In genomic region chr17:32125848-32126153, GRCh38 we compare ENCODE assay signal across 33 cellular contexts. TPM values are rescaled to one million over a fixed set of nuclear protein-coding genes. Genes with fewer than 3 reads are reported as not detected.
DNase-seq lines count a peak whose midpoint lies in the region; ATAC-seq, FAIRE-seq and TF ChIP-seq lines count a peak whose summit lies in the region.
"Had no signal": no experiment of that assay in that cellular context is flagged by ENCODE, and none has a peak within 500 bp of the region (broad histone marks: within the 10 kb centered on the region; RNA-seq: fewer than 3 reads in every experiment).

No MANE protein-coding gene starts in this region.

- H2AFZ ChIP-seq in HepG2 (ENCODE audit: low read length) = no peak overlapping the region

- no peak for FAIRE-seq in HepG2 (lab: Jason Lieb, UNC)
- FAIRE-seq: keratinocyte had no signal

- TF ChIP-seq CTCF in HepG2 (CRISPR knock-in tag; IDR thresholded peaks at IDR 0.05) (no peak), right lobe of liver (IDR thresholded peaks at IDR 0.05) (no peak), liver (IDR thresholded peaks at IDR 0.05; ENCODE audit: low read depth, low read length, missing input control) (no peak), spleen (IDR thresholded peaks at IDR 0.05 in 8 of 11, conservative IDR thresholded peaks at IDR 0.05 in 3 of 11) (no peak)

- no peak overlapping the region for H3K4me3 Mint-ChIP-seq in activated CD8-positive, alpha-beta T cell treated with anti-CD3 and anti-CD28 coated beads, Interleukin-2, amount 10 ng/mL, durations not matched to agents 7 days and 5 days

- in situ Hi-C loops in HepG2 (cut with HindIII; ENCODE audit: extremely low pct_ligation_motif_present, low pct_unique_long_range_greater_than_20kb) = no loop called here

- intact Hi-C loops in HepG2 (cut with micrococcal nuclease; ENCODE audit: unreplicated experiment) = no loop called here
- intact Hi-C loops in right lobe of liver (cut with DNase I) = no loop called here
- intact Hi-C loops in spleen (cut with DNase I; ENCODE audit: low total_unique reads) = no loop called here

- H3K36me3 ChIP-seq in HepG2 (replicated peaks in 1 of 2; ENCODE audit: control insufficient read depth in 1 of 2, insufficient read depth in 2 of 2, low read length in 2 of 2) = no peaks in the 10 kb centered on the region
- H3K36me3 ChIP-seq in right lobe of liver = no peaks in the 10 kb centered on the region
- no peaks in the 10 kb centered on the region for H3K36me3 ChIP-seq in liver (ENCODE audit: control insufficient read depth in 4 of 4, insufficient read depth in 3 of 4, low read depth in 1 of 4, low read length in 3 of 4)
- no peaks in the 10 kb centered on the region; the same call in 1 of the 2 replicates for H3K36me3 ChIP-seq in MG63
- no peaks in the 10 kb centered on the region for H3K36me3 ChIP-seq in spleen
- H3K36me3 ChIP-seq: adrenal gland, BLaER1, WERI-Rb-1 had no signal

- H3K36me3 Mint-ChIP-seq in activated CD8-positive, alpha-beta T cell treated with anti-CD3 and anti-CD28 coated beads, Interleukin-2, amount 10 ng/mL, durations not matched to agents 7 days and 5 days (ENCODE audit: low read depth) = peaks cover 22% of the 10 kb centered on the region

- TF ChIP-seq RAD21 in HepG2 (CRISPR knock-in tag; IDR thresholded peaks at IDR 0.05) (no peak), liver (IDR thresholded peaks at IDR 0.05) (no peak)

- H4K20me1 ChIP-seq in HepG2 (ENCODE audit: insufficient read depth, low read length) = no peaks in the 10 kb centered on the region
- H4K20me1 ChIP-seq: BLaER1 had no signal

- no peak for TF ChIP-seq POLR2A in HepG2 (IDR thresholded peaks at IDR 0.05; ENCODE audit: insufficient read depth in 1 of 2, low read depth in 2 of 2, low read length in 2 of 2)
- no peak for TF ChIP-seq POLR2A in right lobe of liver (IDR thresholded peaks at IDR 0.05)
- no peak for TF ChIP-seq POLR2A in spleen (IDR thresholded peaks at IDR 0.05)

- peaks cover 24% of the 10 kb centered on the region for H3K4me1 ChIP-seq in HepG2 (ENCODE audit: insufficient read depth, low read length)
- H3K4me1 ChIP-seq in right lobe of liver = peaks cover 0 to 41% (median 10%) of the 10 kb centered on the region in 4 donors
- peaks cover 7 to 24% (median 20%) of the 10 kb centered on the region in 4 donors for H3K4me1 ChIP-seq in liver (ENCODE audit: control insufficient read depth in 4 of 4, insufficient read depth in 4 of 4, low read length in 3 of 4)
- H3K4me1 ChIP-seq in spleen = peaks cover 11 to 32% (median 26%) of the 10 kb centered on the region in 6 donors

- WGBS in HepG2 (ENCODE audit: low lambda C conversion rate) = 62% methylated on average over 2 of the region's 2 CpGs
- WGBS in right lobe of liver (ENCODE audit: insufficient coverage, low coverage, low lambda C conversion rate, missing lambda C conversion rate) = 86% methylated on average over 1 of the region's 2 CpGs
- over 99% methylated on average over 2 of the region's 2 CpGs for WGBS in liver
- 95 to 100% (median 96%) methylated on average over 2 of the region's 2 CpGs for WGBS in spleen, 5 donors

- no peaks in the 10 kb centered on the region for H3K79me2 ChIP-seq in HepG2 (ENCODE audit: insufficient read depth, low read length)

- DNase-seq in HepG2 (ENCODE audit: low spot score) (no peak), right lobe of liver (no peak), MG63 (no peak), spleen (no peak)
- no peak for DNase-seq in activated CD8-positive, alpha-beta T cell treated with anti-CD3 and anti-CD28 coated beads, Interleukin-2, amount 10 ng/mL, durations not matched to agents 7 days and 5 days
- DNase-seq: activated CD4-positive, alpha-beta T cell treated with anti-CD3 and anti-CD28 coated beads, Interleukin-2, amount 50 U/mL, for 48 hours; activated gamma-delta T cell; adrenal gland; body of pancreas; dermis blood vessel endothelial cell; foreskin fibroblast; GDM1; HCEC 1CT; heart left ventricle; Kasumi-1; left ventricle myocardium superior; MV-4-11; NCI-H1436 treated with DMSO at 0.1 percent for 48 hours; NCI-H345; NCI-H69; SHP77 treated with DMSO at 0.1 percent for 48 hours; stimulated activated CD4-positive, alpha-beta T cell treated with anti-CD3 and anti-CD28 coated beads, Interleukin-15, amount 100 ng/mL, for 24 hours; stimulated activated CD4-positive, alpha-beta T cell treated with anti-CD3 and anti-CD28 coated beads, Interleukin-4, amount 100 ng/mL, for 4 hours; T-helper 9 cell; trophoblast cell had no signal

- H3K27me3 ChIP-seq in HepG2 (ENCODE audit: control insufficient read depth in 1 of 2, insufficient read depth in 2 of 2, low read length in 2 of 2) = no peaks in the 10 kb centered on the region; a peak in 1 of 5 replicates
- H3K27me3 ChIP-seq in right lobe of liver = no peaks in the 10 kb centered on the region
- no peaks in the 10 kb centered on the region for H3K27me3 ChIP-seq in liver (ENCODE audit: control insufficient read depth in 4 of 4, insufficient read depth in 4 of 4, low read length in 3 of 4)
- no peaks in the 10 kb centered on the region for H3K27me3 ChIP-seq in MG63
- H3K27me3 ChIP-seq in spleen (replicated peaks in 1 of 7) = no peaks in the 10 kb centered on the region
- H3K27me3 ChIP-seq: adrenal gland, BLaER1, body of pancreas, heart left ventricle had no signal

- no TSS peak for BruUV-seq in HepG2 (replicated peaks; lab: Mats Ljungman, UMichigan)

- H3K9me3 ChIP-seq in HepG2 (ENCODE audit: low read length) (no peaks in the 10 kb centered on the region), right lobe of liver (no peaks in the 10 kb centered on the region), liver (ENCODE audit: control insufficient read depth in 4 of 4, low read length in 3 of 4) (no peaks in the 10 kb centered on the region), MG63 (no peaks in the 10 kb centered on the region), spleen (no peaks in the 10 kb centered on the region)
- H3K9me3 ChIP-seq: adrenal gland, BLaER1, body of pancreas, heart left ventricle had no signal

- peaks cover 33% of the 10 kb centered on the region for H3K4me1 Mint-ChIP-seq in activated CD8-positive, alpha-beta T cell treated with anti-CD3 and anti-CD28 coated beads, Interleukin-2, amount 10 ng/mL, durations not matched to agents 7 days and 5 days (ENCODE audit: low read depth)

- H3K27ac ChIP-seq in HepG2 (ENCODE audit: extremely low read length, insufficient read depth, low read length) (no peak overlapping the region), right lobe of liver (peak overlapping the region in 1 of 3 donors; percentile 69), liver (ENCODE audit: low read depth in 1 of 2, low read length in 2 of 2) (peak overlapping the region; percentile 76 to 99), spleen (no peak overlapping the region)
- H3K27ac ChIP-seq: BLaER1, WERI-Rb-1 had no signal

- H3K4me3 ChIP-seq in HepG2 (replicated peaks in 1 of 3; ENCODE audit: insufficient read depth in 1 of 3, low read depth in 2 of 3, low read length in 3 of 3) (no peak overlapping the region), right lobe of liver (no peak overlapping the region), liver (ENCODE audit: low read depth in 1 of 3, low read length in 3 of 3) (no peak overlapping the region), MG63 (no peak overlapping the region), spleen (no peak overlapping the region)
- H3K4me3 ChIP-seq: adrenal gland, BLaER1, body of pancreas, heart left ventricle had no signal

- ATAC-seq in HepG2 = no peak
- no peak for ATAC-seq in right lobe of liver
- ATAC-seq in activated CD8-positive, alpha-beta T cell treated with anti-CD3 and anti-CD28 coated beads, Interleukin-2, amount 10 ng/mL, durations not matched to agents 7 days and 5 days = no peak
- no peak for ATAC-seq in HG03159 (IDR thresholded peaks at IDR 0.05; ENCODE audit: unreplicated experiment)
- no peak for ATAC-seq in SK-N-SH treated with all-trans-retinoic acid at 6 μM for 48 hours
- ATAC-seq: body of pancreas, esophagus mucosa, heart left ventricle, left ventricle myocardium superior, Panc1 had no signal

- no peaks in the 10 kb centered on the region for H3K27me3 Mint-ChIP-seq in activated CD8-positive, alpha-beta T cell treated with anti-CD3 and anti-CD28 coated beads, Interleukin-2, amount 10 ng/mL, durations not matched to agents 7 days and 5 days (ENCODE audit: low read depth)

- POLR2A ChIA-PET in HepG2 (lab: Yijun Ruan, JAX) = no interaction called here
- POLR2A ChIA-PET in activated CD8-positive, alpha-beta T cell treated with anti-CD3 and anti-CD28 coated beads, Interleukin-2, amount 10 ng/mL, durations not matched to agents 7 days and 5 days (lab: Charles Lee) = interaction anchor here (0.8 to 1.2 kb wide), 3 partner anchors 11 to 119 kb away, joined by 3 to 5 read pairs (median 4); partner anchors contain the start of gene LRRC37B

- CTCF ChIA-PET in HepG2 (lab: Yijun Ruan, JAX; ENCODE audit: low intra/inter-chr PET ratio, low total read pairs) = no interaction called here
- CTCF ChIA-PET in activated CD8-positive, alpha-beta T cell treated with anti-CD3 and anti-CD28 coated beads, Interleukin-2, amount 10 ng/mL, durations not matched to agents 7 days and 5 days (lab: Charles Lee) = interaction anchor here (0.7 to 6.0 kb wide), 5 partner anchors 13 to 119 kb away, joined by 3 to 85 read pairs (median 11); partner anchors contain the start of genes LRRC37B and RHOT1

- no peaks in the 10 kb centered on the region for H3K9me3 Mint-ChIP-seq in activated CD8-positive, alpha-beta T cell treated with anti-CD3 and anti-CD28 coated beads, Interleukin-2, amount 10 ng/mL, durations not matched to agents 7 days and 5 days (ENCODE audit: insufficient read depth)

- TF ChIP-seq EP300 in HepG2 (IDR thresholded peaks at IDR 0.05; ENCODE audit: low read depth in 2 of 2, low read length in 2 of 2) = no peak
- no peak for TF ChIP-seq EP300 in HepG2 (CRISPR knock-in tag; IDR thresholded peaks at IDR 0.05; ENCODE audit: borderline replicate concordance)

- H3K9ac ChIP-seq in HepG2 (ENCODE audit: insufficient read depth, low read depth, low read length) (no peak overlapping the region), liver (ENCODE audit: low read depth in 1 of 2, low read length in 2 of 2) (no peak overlapping the region)
- H3K9ac ChIP-seq: BLaER1 had no signal

- peak overlapping the region; percentile 93 for H3K27ac Mint-ChIP-seq in activated CD8-positive, alpha-beta T cell treated with anti-CD3 and anti-CD28 coated beads, Interleukin-2, amount 10 ng/mL, durations not matched to agents 7 days and 5 days

- peak overlapping the region; percentile 34 for H3K4me2 ChIP-seq in HepG2 (ENCODE audit: low read depth, low read length)
- H3K4me2 ChIP-seq: BLaER1 had no signal

RNA-seq across cellular contexts. Expression of gene RHOT1, which starts 16.5 kb away (rescaled TPM):
- 25.6 and 29.5 TPM in 2 replicates for total RNA-seq in HepG2 (2016; rRNA removed; fragmentation: Illumina TruSeq; extraction: Trizol)
- 16.0 and 18.5 TPM in 2 replicates for total RNA-seq in HepG2 (2016; cell fraction: cytosol; rRNA removed; fragmentation: Illumina TruSeq; extraction: Trizol; ENCODE audit: low read depth)
- 28.1 and 32.3 TPM in 2 replicates for total RNA-seq in HepG2 (2016; cell fraction: insoluble cytoplasmic fraction; rRNA removed; fragmentation: Illumina TruSeq; extraction: Trizol)
- total RNA-seq in HepG2 (2016; cell fraction: membrane; rRNA removed; fragmentation: Illumina TruSeq; extraction: Trizol) = 28.9 and 30.2 TPM in 2 replicates
- 26.9 and 28.2 TPM in 2 replicates for total RNA-seq in HepG2 (2016; cell fraction: nucleus; rRNA removed; fragmentation: Illumina TruSeq; extraction: Trizol)
- polyA plus RNA-seq in HepG2 (2011; rRNA removed) = 32.5 and 41.5 TPM in 2 replicates
- 18.7 and 30.4 TPM in 2 replicates for polyA plus RNA-seq in HepG2 (2011; cell fraction: cytosol; rRNA removed)
- 9.7 and 15.2 TPM in 2 replicates for polyA plus RNA-seq in HepG2 (2011; cell fraction: nucleus; rRNA removed)
- polyA plus RNA-seq in HepG2 (2012) = 16.7 and 20.5 TPM in 2 replicates
- polyA plus RNA-seq in HepG2 (2016; cell fraction: cytosol; fragmentation: Illumina TruSeq; extraction: Trizol; ENCODE audit: low read depth) = 7.1 and 8.2 TPM in 2 replicates
- 29.2 and 30.8 TPM in 2 replicates for polyA plus RNA-seq in HepG2 (2016; cell fraction: insoluble cytoplasmic fraction; fragmentation: Illumina TruSeq; extraction: Trizol; ENCODE audit: low read depth)
- 20.4 and 22.8 TPM in 2 replicates for polyA plus RNA-seq in HepG2 (2016; cell fraction: membrane; fragmentation: Illumina TruSeq; extraction: Trizol; ENCODE audit: low read depth)
- 28.3 and 30.5 TPM in 2 replicates for polyA plus RNA-seq in HepG2 (2016; cell fraction: nucleus; fragmentation: Illumina TruSeq; extraction: Trizol; ENCODE audit: insufficient read depth, low read depth)
- 19.0 and 20.1 TPM in 2 replicates for polyA minus RNA-seq in HepG2 (2011; rRNA and poly(A)+ RNA removed; ENCODE audit: low replicate concordance)
- polyA minus RNA-seq in HepG2 (2011; cell fraction: cytosol; rRNA and poly(A)+ RNA removed) = 17.0 and 19.7 TPM in 2 replicates
- 48.0 and 48.5 TPM in 2 replicates for polyA minus RNA-seq in HepG2 (2011; cell fraction: nucleus; rRNA and poly(A)+ RNA removed)
- 10 to 100 TPM; 12.0 to 24.5 (median 14.2) TPM for total RNA-seq in right lobe of liver
- 10 to 100 TPM; 29.9 to 31.4 TPM for total RNA-seq in activated CD8-positive, alpha-beta T cell treated with anti-CD3 and anti-CD28 coated beads, Interleukin-2, amount 10 ng/mL, durations not matched to agents 7 days and 5 days
- 10 to 100 TPM; 20.2 to 43.4 TPM for total RNA-seq in liver
- polyA plus RNA-seq in liver = 10 to 100 TPM in 1 of 2 donors, 1 to 10 TPM in 1; 8.1 to 14.0 TPM
- 32.5 and 114 TPM in 2 replicates for total RNA-seq in MG63 (2014; rRNA removed; shearing (Covaris generic); ENCODE audit: low replicate concordance)
- total RNA-seq in spleen = 10 to 100 TPM; 30.1 to 57.1 (median 35.3) TPM
- 10 to 100 TPM; 21.2 to 25.7 (median 25.1) TPM for polyA plus RNA-seq in spleen

Comparison
In these comparisons a context has a peak if more than half of its experiments do, and no peak if none do; other contexts are left out.
1. H3K27ac ChIP-seq: peak in liver (2 of 2); none in HepG2 (single experiment) and spleen (0 of 8).